Comparison of ENCODE assay signal across 20 cellular contexts in genomic region chr12:117789195-117789912, GRCh38.
"Had no signal": no experiment of that assay in that cellular context is flagged by ENCODE, and none has a peak within 500 bp of the region (broad histone marks: within the 10 kb centered on the region; RNA-seq: fewer than 3 reads in every experiment).

No MANE protein-coding gene starts in this region.

- H3K4me3 ChIP-seq: adrenal gland, body of pancreas, ovary, right lobe of liver, thoracic aorta had no signal

- H3K9me3 ChIP-seq: adrenal gland, body of pancreas, ovary, right lobe of liver, thoracic aorta had no signal

- DNase-seq: activated CD4-positive, alpha-beta T cell treated with anti-CD3 and anti-CD28 coated beads for 4 hours; activated CD4-positive, alpha-beta T cell treated with anti-CD3 and anti-CD28 coated beads, Interleukin-2, amount 50 U/mL, for 4 hours; activated naive CD4-positive, alpha-beta T cell treated with Interleukin-2 at 50 U/mL for 16 hours; activated T-cell treated with anti-CD3 and anti-CD28 coated beads for 4 hours; activated T-cell treated with anti-CD3 and anti-CD28 coated beads, Interleukin-2, amount 50 U/mL, for 72 hours; adrenal gland; aorta; body of pancreas; effector CD8-positive, alpha-beta T cell; islet precursor cell; mammary epithelial cell; naive thymus-derived CD4-positive, alpha-beta T cell; ovary; right lobe of liver; stimulated activated CD4-positive, alpha-beta T cell treated with anti-CD3 and anti-CD28 coated beads, Interleukin-2, amount 100 ng/mL, for 48 hours; trophoblast cell had no signal

- H3K4me1 ChIP-seq: adrenal gland, body of pancreas, right lobe of liver had no signal

- FAIRE-seq: colon, frontal cortex, urothelium cell line had no signal

- H3K27ac ChIP-seq: adrenal gland, body of pancreas, ovary, right lobe of liver, thoracic aorta had no signal

- H3K27me3 ChIP-seq: adrenal gland, body of pancreas, ovary, right lobe of liver had no signal

- H3K36me3 ChIP-seq: adrenal gland, ovary, right lobe of liver, thoracic aorta had no signal
